ENCODE assay signal across 9 cellular contexts in the genomic region with DNA sequence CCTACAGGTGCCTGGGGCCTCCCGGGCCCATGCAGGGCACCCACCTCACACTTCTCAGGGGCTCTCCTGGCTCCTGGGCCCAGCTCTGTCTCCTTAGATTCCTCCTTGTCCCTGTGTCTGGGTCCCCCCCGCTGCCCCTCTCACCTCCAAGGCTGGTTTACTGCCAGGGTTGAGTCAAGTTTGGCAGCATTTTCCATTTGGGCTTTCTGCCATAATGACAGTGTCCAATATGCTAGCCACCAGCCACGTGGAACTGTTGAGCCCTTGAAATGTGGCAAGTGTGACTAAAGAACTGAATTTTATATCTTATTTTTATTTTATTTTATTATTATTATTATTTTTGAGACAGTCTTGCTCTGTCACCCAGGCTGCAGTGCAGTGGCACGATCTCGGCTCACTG. TPM values are rescaled to one million over a fixed set of nuclear protein-coding genes. Genes with fewer than 3 reads are reported as not detected.
"Had no signal": no experiment of that assay in that cellular context is flagged by ENCODE, and none has a peak within 500 bp of the region (broad histone marks: within the 10 kb centered on the region; RNA-seq: fewer than 3 reads in every experiment).

No MANE protein-coding gene starts in this region.

- H3K27me3 ChIP-seq: vagina had no signal

- H3K9me3 ChIP-seq: tibial artery, vagina had no signal

- H3K27ac ChIP-seq: tibial artery, vagina had no signal

- H3K36me3 ChIP-seq: tibial artery, vagina had no signal

- DNase-seq: activated naive CD4-positive, alpha-beta T cell treated with anti-CD3 and anti-CD28 coated beads, Interleukin-2, amount 10 ng/mL, durations not matched to agents 7 days and 5 days; T-helper 9 cell; tibial artery had no signal

- H3K4me3 ChIP-seq: lung, tibial artery, vagina had no signal

- FAIRE-seq: colon, islet of Langerhans had no signal

- ATAC-seq: activated CD4-positive, CD25-positive, alpha-beta regulatory T cell treated with anti-CD3 and anti-CD28 coated beads, Interleukin-2, amount 50 U/mL, for 24 hours; stimulated activated effector memory CD8-positive, alpha-beta T cell treated with anti-CD3 and anti-CD28 coated beads, Interleukin-12 subunit alpha, Interleukin-12 subunit beta, amount 100 ng/mL, for 72 hours had no signal

RNA-seq across cellular contexts. Expression of a gene that starts 11.0 kb away (rescaled TPM):
- total RNA-seq: vagina had no signal
